1 cellular context compared by ENCODE assay signal in genomic region chr7:31065021-31065593, GRCh38.
TF ChIP-seq lines count a peak whose summit lies in the region.

No MANE protein-coding gene starts in this region.

TF ChIP-seq in GM23338, 12 proteins besides CTCF, POLR2A, EP300 and RAD21 (continued from another document):
- no peak for TF ChIP-seq NANOG (IDR thresholded peaks at IDR 0.05; ENCODE audit: borderline replicate concordance)
- no peak for TF ChIP-seq ZNF462 (CRISPR knock-in tag; IDR thresholded peaks at IDR 0.05)
- no peak for TF ChIP-seq JUNB (IDR thresholded peaks at IDR 0.05; ENCODE audit: unreplicated experiment)
- TF ChIP-seq CREB1 (CRISPR knock-in tag; IDR thresholded peaks at IDR 0.05; ENCODE audit: low read depth) = no peak
- TF ChIP-seq STAT1 (IDR thresholded peaks at IDR 0.05; ENCODE audit: unreplicated experiment) = no peak
